8 cellular contexts compared by ENCODE assay signal in the genomic region with DNA sequence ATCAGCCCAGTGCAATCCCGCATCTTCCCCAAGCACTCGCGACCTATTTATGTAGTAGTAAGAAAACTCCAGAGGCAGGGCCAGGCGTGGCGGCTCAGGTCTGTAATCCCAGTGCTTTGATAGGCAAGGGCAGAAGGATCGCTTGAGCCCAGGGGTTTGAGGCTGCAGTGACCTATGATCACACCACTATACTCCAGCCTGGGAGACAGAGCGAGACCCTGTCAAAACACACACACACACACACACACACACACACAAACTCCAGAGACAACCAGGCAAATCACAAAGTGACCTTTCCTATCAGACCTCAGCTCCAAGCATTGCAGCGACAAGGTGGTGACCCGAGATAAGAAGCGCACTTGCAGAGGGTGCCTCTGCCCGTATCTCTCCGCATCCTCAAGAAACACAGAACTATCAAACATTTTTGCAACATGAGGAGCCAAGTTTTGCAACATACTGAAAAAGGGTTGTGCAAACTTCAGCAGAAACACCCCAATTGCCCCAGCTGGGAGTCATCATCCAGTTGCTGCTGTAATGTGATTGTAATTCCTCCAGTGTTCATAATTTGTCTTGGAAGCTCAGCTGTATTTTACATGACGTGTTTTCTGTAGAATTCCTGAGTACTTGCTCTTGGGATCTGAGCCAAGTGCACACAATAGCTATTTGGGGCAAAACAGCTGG. TPM values are rescaled to one million over a fixed set of nuclear protein-coding genes. Genes with fewer than 3 reads are reported as not detected.
DNase-seq lines count a peak whose midpoint lies in the region; ATAC-seq and TF ChIP-seq lines count a peak whose summit lies in the region.

No MANE protein-coding gene starts in this region.

- H3K9me3 ChIP-seq in body of pancreas (no peaks in the 10 kb centered on the region), transverse colon (no peaks in the 10 kb centered on the region), H9 (ENCODE audit: control insufficient read depth, low read depth, low read length) (no peaks in the 10 kb centered on the region)

- DNase-seq in M059J (ENCODE audit: low read depth) (peak; percentile 75), body of pancreas (peak in 3 of 4 donors; percentile 25 to 68 (median 33)), left lobe of liver (ENCODE audit: low spot score) (peak; percentile 49), transverse colon (peak; percentile 45), H9 (no peak)
- DNase-seq in activated CD4-positive, alpha-beta T cell treated with anti-CD3 and anti-CD28 coated beads, Interleukin-2, amount 50 U/mL, for 1 hour: no peak
- DNase-seq in activated naive CD8-positive, alpha-beta T cell treated with anti-CD3 and anti-CD28 coated beads, Interleukin-2, amount 50 U/mL, for 24 hours: no peak

- no peak overlapping the region for H3K23ac ChIP-seq in H9 (ENCODE audit: insufficient read length, low read depth, low read length)

- no peak overlapping the region for H2AK5ac ChIP-seq in H9 (ENCODE audit: insufficient read length, low read length)

- no peak overlapping the region for H3K18ac ChIP-seq in H9 (ENCODE audit: insufficient read length, low read depth, low read length)

- H2AFZ ChIP-seq in H9 (ENCODE audit: low read length): no peak overlapping the region

- H3K27ac ChIP-seq in body of pancreas (peak overlapping the region in 2 of 4 donors; percentile 32 to 42), transverse colon (peak overlapping the region; percentile 66 to 82 (median 74)), H9 (ENCODE audit: insufficient read length, low read depth, low read length) (no peak overlapping the region)

- TF ChIP-seq POLR2A in body of pancreas (IDR thresholded peaks at IDR 0.05) (no peak), transverse colon (IDR thresholded peaks at IDR 0.05) (no peak)

- no peaks in the 10 kb centered on the region for H3K27me3 ChIP-seq in body of pancreas
- H3K27me3 ChIP-seq in transverse colon: no peaks in the 10 kb centered on the region
- H3K27me3 ChIP-seq in H9 (ENCODE audit: insufficient read depth, low read length): no peaks in the 10 kb centered on the region

- no peak overlapping the region for H3T11ph ChIP-seq in H9 (ENCODE audit: low read length)

- TF ChIP-seq EP300 in transverse colon (IDR thresholded peaks at IDR 0.05; ENCODE audit: low read depth): no peak

- H3K14ac ChIP-seq in H9 (ENCODE audit: insufficient read depth, low read length): no peak overlapping the region

- no peak overlapping the region for H2BK20ac ChIP-seq in H9 (ENCODE audit: low read depth, low read length, poor library complexity, severe bottlenecking)

- H3K9me3 Mint-ChIP-seq in H9: no peaks in the 10 kb centered on the region; a peak in 1 of 5 replicates
- H3K9me3 Mint-ChIP-seq in activated naive CD8-positive, alpha-beta T cell treated with anti-CD3 and anti-CD28 coated beads, Interleukin-2, amount 50 U/mL, for 24 hours: no peaks in the 10 kb centered on the region

- H3K27ac Mint-ChIP-seq in H9: no peak overlapping the region
- no peak overlapping the region for H3K27ac Mint-ChIP-seq in activated naive CD8-positive, alpha-beta T cell treated with anti-CD3 and anti-CD28 coated beads, Interleukin-2, amount 50 U/mL, for 24 hours

- TF ChIP-seq CTCF in body of pancreas (IDR thresholded peaks at IDR 0.05) (no peak), transverse colon (IDR thresholded peaks at IDR 0.05) (no peak), H9 (conservative IDR thresholded peaks at IDR 0.05) (no peak)

- H4K91ac ChIP-seq in H9 (ENCODE audit: insufficient read length, low read depth, low read length): no peak overlapping the region

- 63% methylated on average over 10 to 13 of the region's 13 CpGs for WGBS in body of pancreas, 2 donors
- WGBS in transverse colon (ENCODE audit: low coverage in 1 of 2), 2 donors: 64 to 77% methylated on average over 4 to 13 of the region's 13 CpGs
- WGBS in H9 (ENCODE audit: extremely low coverage, insufficient read length, low lambda C conversion rate): no CpG with 5 or more reads among the region's 13 CpGs

- H3K36me3 ChIP-seq in body of pancreas (replicated peaks in 1 of 2; ENCODE audit: insufficient read depth in 1 of 2, low read depth in 2 of 2): no peaks in the 10 kb centered on the region
- H3K36me3 ChIP-seq in transverse colon: no peaks in the 10 kb centered on the region

- no peaks in the 10 kb centered on the region for H3K36me3 Mint-ChIP-seq in H9 (ENCODE audit: insufficient read depth in 1 of 3, low read depth in 3 of 3)
- no peaks in the 10 kb centered on the region for H3K36me3 Mint-ChIP-seq in activated naive CD8-positive, alpha-beta T cell treated with anti-CD3 and anti-CD28 coated beads, Interleukin-2, amount 50 U/mL, for 24 hours (ENCODE audit: low read depth)

- intact Hi-C loops in body of pancreas (cut with DNase I): no loop called here
- intact Hi-C loops in transverse colon (cut with DNase I; ENCODE audit: low total_unique reads): no loop called here

- no peak overlapping the region for H2BK15ac ChIP-seq in H9 (ENCODE audit: low read depth, low read length)

- no peak overlapping the region for H3K4me3 Mint-ChIP-seq in H9
- no peak overlapping the region for H3K4me3 Mint-ChIP-seq in activated naive CD8-positive, alpha-beta T cell treated with anti-CD3 and anti-CD28 coated beads, Interleukin-2, amount 50 U/mL, for 24 hours

- H2BK120ac ChIP-seq in H9 (ENCODE audit: low read depth, low read length, poor library complexity, severe bottlenecking): no peak overlapping the region

- ATAC-seq in body of pancreas: peak; percentile 54
- ATAC-seq in left lobe of liver: peak; percentile 72
- no peak for ATAC-seq in GM18870 (IDR thresholded peaks at IDR 0.05; ENCODE audit: unreplicated experiment)
- no peak for ATAC-seq in activated naive CD8-positive, alpha-beta T cell treated with anti-CD3 and anti-CD28 coated beads, Interleukin-2, amount 50 U/mL, for 24 hours

- no peak overlapping the region for H3K4ac ChIP-seq in H9 (ENCODE audit: low read depth, low read length)

- H3K56ac ChIP-seq in H9 (ENCODE audit: insufficient read length, low read depth, low read length): no peak overlapping the region

- no peak overlapping the region for H3K4me2 ChIP-seq in H9 (ENCODE audit: insufficient read depth, insufficient read length, low read length)

- H3K4me1 Mint-ChIP-seq in H9: 0 out of 4 replicates have a peak, but pooled peaks cover 0 to 2% of the 10 kb centered on the region in 2 experiments
- H3K4me1 Mint-ChIP-seq in activated naive CD8-positive, alpha-beta T cell treated with anti-CD3 and anti-CD28 coated beads, Interleukin-2, amount 50 U/mL, for 24 hours: peaks cover 9% of the 10 kb centered on the region

- no peaks in the 10 kb centered on the region for H4K20me1 ChIP-seq in H9 (ENCODE audit: control insufficient read depth, insufficient read depth, insufficient read length)

- peaks cover 32% of the 10 kb centered on the region for H3K27me3 Mint-ChIP-seq in H9 (ENCODE audit: low read depth)
- H3K27me3 Mint-ChIP-seq in activated naive CD8-positive, alpha-beta T cell treated with anti-CD3 and anti-CD28 coated beads, Interleukin-2, amount 50 U/mL, for 24 hours: peaks cover 5% of the 10 kb centered on the region

- H3K23me2 ChIP-seq in H9 (ENCODE audit: insufficient read length, low read depth, low read length, poor library complexity, severe bottlenecking): no peaks in the 10 kb centered on the region

- no peaks in the 10 kb centered on the region for H3K79me2 ChIP-seq in H9 (ENCODE audit: insufficient read depth, low read length)

- in situ Hi-C loops in transverse colon (cut with MboI; ENCODE audit: low pct_ligation_motif_present in 1 of 4, low pct_unique_long_range_greater_than_20kb in 1 of 4, low sequenced_read_pairs in 3 of 4): no loop called here

- no peak overlapping the region for H3K4me3 ChIP-seq in body of pancreas
- H3K4me3 ChIP-seq in transverse colon: no peak overlapping the region

- no peak overlapping the region for H2BK5ac ChIP-seq in H9 (ENCODE audit: insufficient read length, low read length)

- H3K4me1 ChIP-seq in body of pancreas: no peaks in the 10 kb centered on the region
- peaks cover 0 to 17% (median 0%) of the 10 kb centered on the region in 4 donors for H3K4me1 ChIP-seq in transverse colon
- H3K4me1 ChIP-seq in H9 (ENCODE audit: insufficient read depth, low read length): no peaks in the 10 kb centered on the region

- no peak overlapping the region for H4K5ac ChIP-seq in H9 (ENCODE audit: insufficient read length, low read depth, low read length)

- no peak overlapping the region for H3K9ac ChIP-seq in H9 (ENCODE audit: extremely low read depth, insufficient read length, low read length)

- H4K8ac ChIP-seq in H9 (replicated peaks; ENCODE audit: insufficient read length, low read depth, low read length): no peak overlapping the region

- no peak overlapping the region for H2BK12ac ChIP-seq in H9 (ENCODE audit: insufficient read length, low read depth, low read length)

- no peaks in the 10 kb centered on the region for H3K79me1 ChIP-seq in H9 (ENCODE audit: insufficient read depth, low read depth, low read length, poor library complexity, severe bottlenecking)

RNA-seq across cellular contexts. Expression of gene KLF2, which starts 8.7 kb away (rescaled TPM):
- total RNA-seq in M059J (2014; rRNA removed; shearing (Covaris generic)): 3.1 and 4.0 TPM in 2 replicates
- 10 to 100 TPM; 13.2 to 42.2 TPM for total RNA-seq in body of pancreas
- total RNA-seq in left lobe of liver: 8.5 TPM
- total RNA-seq in transverse colon: 10 to 100 TPM; 19.9 to 74.4 (median 48.9) TPM
- total RNA-seq in H9 (2021): 0.24 and 0.33 TPM in 2 replicates

Comparison
In these comparisons a context has a peak if more than half of its experiments do, and no peak if none do; other contexts are left out.
1. DNase-seq: peak in M059J (single experiment), body of pancreas (3 of 4), left lobe of liver (single experiment) and transverse colon (single experiment); none in activated CD4-positive, alpha-beta T cell treated with anti-CD3 and anti-CD28 coated beads, Interleukin-2, amount 50 U/mL, for 1 hour (single experiment), H9 (single experiment) and activated naive CD8-positive, alpha-beta T cell treated with anti-CD3 and anti-CD28 coated beads, Interleukin-2, amount 50 U/mL, for 24 hours (single experiment).
2. ATAC-seq: peak in body of pancreas (single experiment) and left lobe of liver (single experiment); none in GM18870 (single experiment) and activated naive CD8-positive, alpha-beta T cell treated with anti-CD3 and anti-CD28 coated beads, Interleukin-2, amount 50 U/mL, for 24 hours (single experiment).